Comparison of ENCODE assay signal across 8 cellular contexts in the genomic region with DNA sequence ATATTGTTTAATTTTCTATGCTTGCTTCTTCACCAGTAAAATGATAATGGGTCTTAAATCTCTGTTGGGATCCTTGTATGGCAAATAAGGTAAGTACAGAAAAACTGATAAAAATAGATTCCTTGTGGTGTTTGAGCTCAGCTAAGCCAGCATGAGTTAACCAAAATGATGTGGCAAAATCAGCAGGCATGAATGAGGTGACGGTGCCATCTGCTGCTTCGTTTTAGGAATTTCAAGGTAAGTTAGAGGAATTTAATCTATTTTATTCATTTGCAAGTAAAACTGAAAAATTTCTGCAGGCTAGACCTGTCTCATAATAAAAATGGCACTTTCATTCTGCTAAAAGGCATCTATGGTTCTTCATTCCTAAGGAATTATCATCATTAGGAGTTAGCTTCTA. TPM values are rescaled to one million over a fixed set of nuclear protein-coding genes. Genes with fewer than 3 reads are reported as not detected.
A peak's percentile ranks its signal among the peaks of the same experiment; 100 is the strongest.
DNase-seq lines count a peak whose midpoint lies in the region; ATAC-seq and TF ChIP-seq lines count a peak whose summit lies in the region.

No MANE protein-coding gene starts in this region.

- H3K36me3 ChIP-seq in WERI-Rb-1 = no peaks in the 10 kb centered on the region
- no peaks in the 10 kb centered on the region for H3K36me3 ChIP-seq in upper lobe of right lung

- H3K27me3 ChIP-seq in WERI-Rb-1 (ENCODE audit: insufficient read depth, low read depth, severe bottlenecking) (no peaks in the 10 kb centered on the region), upper lobe of right lung (no peaks in the 10 kb centered on the region)

- ATAC-seq in upper lobe of right lung (peak; percentile 73), GM19467 (IDR thresholded peaks at IDR 0.05; ENCODE audit: unreplicated experiment) (no peak)

- H3K4me3 ChIP-seq in WERI-Rb-1 (ENCODE audit: low read depth, low read length) = no peak overlapping the region
- no peak overlapping the region for H3K4me3 ChIP-seq in upper lobe of right lung

- no peaks in the 10 kb centered on the region for H3K4me1 ChIP-seq in upper lobe of right lung

- intact Hi-C loops in upper lobe of right lung (cut with DNase I) = no loop called here

- H3K9me3 ChIP-seq in WERI-Rb-1 (ENCODE audit: severe bottlenecking) (no peaks in the 10 kb centered on the region), upper lobe of right lung (no peaks in the 10 kb centered on the region)

- H3K27ac ChIP-seq in WERI-Rb-1 (no peak overlapping the region), upper lobe of right lung (no peak overlapping the region)

- DNase-seq in NCI-H1436 (lab: John Stamatoyannopoulos, UW) (peak; percentile 0), NCI-H1436 treated with DMSO at 0.1 percent for 48 hours (lab: John Stamatoyannopoulos, UW) (no peak), MV-4-11 (lab: John Stamatoyannopoulos, UW) (peak; percentile 77), WERI-Rb-1 (peak; percentile 43), midbrain (lab: John Stamatoyannopoulos, UW) (peak; percentile 38), upper lobe of right lung (no peak)
- peak; percentile 11 for DNase-seq in effector CD4-positive, alpha-beta T cell

- TF ChIP-seq CTCF in WERI-Rb-1 (IDR thresholded peaks at IDR 0.05; ENCODE audit: low read depth, low read length) (0 out of 2 replicates have a peak, but pooled peaks have one; percentile 31), upper lobe of right lung (IDR thresholded peaks at IDR 0.05) (peak; percentile 60)

RNA-seq across cellular contexts. Expression of gene CLEC7A, which starts 10.0 kb away (rescaled TPM):
- total RNA-seq in upper lobe of right lung = 51.1 TPM

RNA-seq across cellular contexts. Expression of gene OLR1, which starts 31.9 kb away (rescaled TPM):
- total RNA-seq in upper lobe of right lung = 96.1 TPM

RNA-seq across cellular contexts. Expression of gene TMEM52B, which starts 38.8 kb away (rescaled TPM):
- total RNA-seq in upper lobe of right lung = 2.3 TPM

RNA-seq across cellular contexts. Expression of gene CLEC1A, which starts 41.2 kb away (rescaled TPM):
- total RNA-seq in upper lobe of right lung = 15.0 TPM

Comparison
In these comparisons a context has a peak if more than half of its experiments do, and no peak if none do; other contexts are left out.
1. DNase-seq: peak in NCI-H1436 (single experiment), MV-4-11 (single experiment), WERI-Rb-1 (single experiment), effector CD4-positive, alpha-beta T cell (single experiment) and midbrain (single experiment); none in NCI-H1436 treated with DMSO at 0.1 percent for 48 hours (single experiment) and upper lobe of right lung (single experiment).